In the genomic region with DNA sequence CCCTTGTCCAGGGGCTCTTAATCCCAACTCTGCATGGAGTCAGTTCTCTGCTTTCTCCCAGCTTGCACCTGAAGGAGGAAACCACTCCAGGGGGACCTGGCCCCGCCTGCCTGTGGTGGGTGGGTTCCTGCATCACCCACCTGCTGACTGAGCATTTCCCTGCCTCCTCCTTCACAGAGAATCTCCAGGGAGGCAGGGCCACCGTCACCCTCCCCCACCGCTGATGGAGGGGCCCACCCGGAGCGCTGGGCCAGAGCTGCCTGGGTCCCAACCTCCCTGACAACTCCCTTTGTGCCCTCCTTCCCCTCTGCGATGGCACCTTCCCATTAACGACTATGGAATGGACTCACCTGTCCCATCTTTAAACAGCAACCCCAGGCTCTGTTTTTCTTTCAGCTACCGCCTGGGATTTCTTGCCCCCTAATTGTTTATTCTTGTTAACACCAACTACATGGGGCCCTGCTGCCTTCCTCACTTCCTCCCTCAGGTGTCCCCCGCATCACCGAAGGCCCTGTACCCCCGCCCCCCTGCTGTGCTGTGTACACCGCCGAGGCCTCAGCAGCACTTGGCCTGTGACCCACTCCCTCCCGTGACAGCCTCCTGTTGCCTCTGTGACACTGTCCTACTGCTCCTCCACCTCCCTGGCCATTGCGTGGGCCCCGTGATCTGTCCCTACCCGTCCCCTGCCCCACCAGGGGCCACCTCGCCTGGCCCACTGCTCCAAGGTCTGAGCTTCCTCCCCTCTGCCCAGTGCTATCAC, we compare ENCODE assay signal across 8 cellular contexts. TPM values are rescaled to one million over a fixed set of nuclear protein-coding genes. Genes with fewer than 3 reads are reported as not detected.
DNase-seq lines count a peak whose midpoint lies in the region; ATAC-seq and TF ChIP-seq lines count a peak whose summit lies in the region.

No MANE protein-coding gene starts in this region.

- H3K9me3 ChIP-seq in sigmoid colon: no peaks in the 10 kb centered on the region

- peaks cover 10% of the 10 kb centered on the region; the same call in 1 of the 2 replicates for H4K20me1 ChIP-seq in GM23338 (replicated peaks; ENCODE audit: insufficient read depth)

- H3K27ac ChIP-seq in GM23338 (ENCODE audit: low read depth) (peak overlapping the region; percentile 55; the same call in 1 of the 2 replicates), sigmoid colon (peak overlapping the region in 3 of 4 donors; percentile 57 to 64 (median 59))

- H3K79me2 ChIP-seq in GM23338 (replicated peaks; ENCODE audit: insufficient read depth): peaks cover 12% of the 10 kb centered on the region

- H3K27me3 ChIP-seq in GM23338 (ENCODE audit: insufficient read depth): no peaks in the 10 kb centered on the region
- H3K27me3 ChIP-seq in sigmoid colon: no peaks in the 10 kb centered on the region

- no peak for TF ChIP-seq CTCF in GM23338 (conservative IDR thresholded peaks at IDR 0.05; ENCODE audit: low read depth in 2 of 2)
- TF ChIP-seq CTCF in fibroblast of pulmonary artery (IDR thresholded peaks at IDR 0.05; ENCODE audit: low read length, missing control alignments): no peak
- TF ChIP-seq CTCF in sigmoid colon (IDR thresholded peaks at IDR 0.05): no peak

- peak; percentile 40 for DNase-seq in GM23338 (ENCODE audit: low spot score)
- no peak for DNase-seq in fibroblast of pulmonary artery (ENCODE audit: low read depth)
- DNase-seq in sigmoid colon: no peak
- DNase-seq in HK-2 (ENCODE audit: unreplicated experiment): no peak
- DNase-seq in cerebellar nuclear complex (lab: John Stamatoyannopoulos, UW): no peak

- H3K4me3 ChIP-seq in GM23338 (peak overlapping the region; percentile 87), fibroblast of pulmonary artery (replicated peaks; ENCODE audit: low read depth, low read length) (peak overlapping the region; percentile 67), sigmoid colon (peak overlapping the region; percentile 38 to 57 (median 54))

- no peak for TF ChIP-seq EP300 in sigmoid colon (IDR thresholded peaks at IDR 0.05)

- peak overlapping the region; percentile 91 for H3K27ac Mint-ChIP-seq in GM23338

- peaks cover 15% of the 10 kb centered on the region for H3K4me1 Mint-ChIP-seq in GM23338

- no peaks in the 10 kb centered on the region for H3K9me2 ChIP-seq in GM23338 (ENCODE audit: insufficient read depth)

- peak overlapping the region; percentile 98 for H3K4me2 ChIP-seq in GM23338

- H3K4me3 Mint-ChIP-seq in GM23338: peak overlapping the region; percentile 85

- peaks cover 35% of the 10 kb centered on the region for H3K36me3 Mint-ChIP-seq in GM23338 (ENCODE audit: low read depth)

- 20 to 37% methylated on average over 18 of the region's 18 CpGs for WGBS in sigmoid colon, 2 donors

- peaks cover 17% of the 10 kb centered on the region for H3K27me3 Mint-ChIP-seq in GM23338 (ENCODE audit: insufficient read depth, low read depth, poor library complexity)

- H3F3A ChIP-seq in GM23338 (replicated peaks; ENCODE audit: low read depth): peaks cover 18% of the 10 kb centered on the region; the same call in 1 of the 2 replicates

- H3K9me3 Mint-ChIP-seq in GM23338: no peaks in the 10 kb centered on the region

- ATAC-seq in GM23338 (peak; percentile 4), GM18498 (IDR thresholded peaks at IDR 0.05; ENCODE audit: unreplicated experiment) (no peak), GM21723 (IDR thresholded peaks at IDR 0.05; ENCODE audit: unreplicated experiment) (no peak)

- H3K4me1 ChIP-seq in GM23338 (ENCODE audit: insufficient read depth) (peaks cover 11% of the 10 kb centered on the region; the same call in 1 of the 2 replicates), sigmoid colon (peaks cover 0 to 17% (median 16%) of the 10 kb centered on the region in 4 donors)

- intact Hi-C loops in sigmoid colon (cut with DNase I): loop anchor here (5.0 kb wide), 1 partner anchor 43 kb away; no protein-coding TSS in a partner anchor

- TF ChIP-seq POLR2A in sigmoid colon (IDR thresholded peaks at IDR 0.05): no peak

- H3K36me3 ChIP-seq in GM23338 (ENCODE audit: insufficient read depth) (no peaks in the 10 kb centered on the region), sigmoid colon (peaks cover 0 to under 1% (median 0%) of the 10 kb centered on the region in 4 donors)

- H2AFZ ChIP-seq in GM23338: peak overlapping the region; percentile 85; the same call in 1 of the 2 replicates

TF ChIP-seq in PFSK-1, 5 proteins besides CTCF, POLR2A, EP300 and RAD21:
- peak; percentile 6; the same call in 1 of the 2 replicates for TF ChIP-seq POLR2AphosphoS5 (IDR thresholded peaks at IDR 0.05; ENCODE audit: low read depth, low read length)
- TF ChIP-seq SIN3A (IDR thresholded peaks at IDR 0.05; ENCODE audit: borderline replicate concordance, insufficient read depth, low read length): no peak; the same call in 1 of the 2 replicates

RNA-seq across cellular contexts. Expression of gene TEDC2, which starts 0.8 kb away (rescaled TPM):
- 86.5 and 98.9 TPM in 2 replicates for total RNA-seq in GM23338 (2014; rRNA removed; shearing (Covaris generic))
- polyA plus RNA-seq in GM23338 (2016; fragmentation: Nextera tagmentation; extraction: Ambion mirVana) (50.2 and 50.6 TPM in 2 replicates), sigmoid colon (10 to 100 TPM in 1 of 3 donors, 1 to 10 TPM in 1, under 1 TPM in 1; 0.60 to 10.6 (median 2.3) TPM)
- 13.7 TPM for polyA plus RNA-seq in PFSK-1 (2012; ENCODE audit: insufficient read length, low read depth)
- 1 to 10 TPM in 1 of 4 donors, not detected in 3; 8.3 TPM for total RNA-seq in sigmoid colon

RNA-seq across cellular contexts. Expression of gene NTN3, which starts 12.0 kb away (rescaled TPM):
- 1.7 and 3.0 TPM in 2 replicates for total RNA-seq in GM23338 (2014; rRNA removed; shearing (Covaris generic))
- polyA plus RNA-seq in GM23338 (2016; fragmentation: Nextera tagmentation; extraction: Ambion mirVana) (0.10 TPM in 1 of 2 replicates, not detected in the other), sigmoid colon (under 1 TPM in 1 of 3 donors, not detected in 2; 0.13 TPM)
- not detected for polyA plus RNA-seq in PFSK-1 (2012; ENCODE audit: insufficient read length, low read depth)
- total RNA-seq in sigmoid colon: under 1 TPM in 1 of 4 donors, not detected in 3; 0.83 TPM

RNA-seq across cellular contexts. Expression of gene TBC1D24, which starts 15.9 kb away (rescaled TPM):
- 19.3 and 21.0 TPM in 2 replicates for total RNA-seq in GM23338 (2014; rRNA removed; shearing (Covaris generic))
- 5.4 and 6.1 TPM in 2 replicates for polyA plus RNA-seq in GM23338 (2016; fragmentation: Nextera tagmentation; extraction: Ambion mirVana)
- 10.8 TPM for polyA plus RNA-seq in PFSK-1 (2012; ENCODE audit: insufficient read length, low read depth)
- 10 to 100 TPM in 2 of 4 donors, 1 to 10 TPM in 2; 5.9 to 16.1 (median 10.5) TPM for total RNA-seq in sigmoid colon
- polyA plus RNA-seq in sigmoid colon: 1 to 10 TPM in 2 of 3 donors, under 1 TPM in 1; 0.60 to 6.5 (median 1.4) TPM

RNA-seq across cellular contexts. Expression of gene CCNF, which starts 29.8 kb away (rescaled TPM):
- 53.0 and 54.2 TPM in 2 replicates for total RNA-seq in GM23338 (2014; rRNA removed; shearing (Covaris generic))
- 21.2 and 24.5 TPM in 2 replicates for polyA plus RNA-seq in GM23338 (2016; fragmentation: Nextera tagmentation; extraction: Ambion mirVana)
- 12.7 TPM for polyA plus RNA-seq in PFSK-1 (2012; ENCODE audit: insufficient read length, low read depth)
- 1 to 10 TPM in 2 of 4 donors, under 1 TPM in 2; 0.71 to 1.9 (median 1.1) TPM for total RNA-seq in sigmoid colon
- 10 to 100 TPM in 1 of 3 donors, 1 to 10 TPM in 1, under 1 TPM in 1; 0.60 to 11.6 (median 1.2) TPM for polyA plus RNA-seq in sigmoid colon

RNA-seq across cellular contexts. Expression of gene ATP6V0C, which starts 54.7 kb away (rescaled TPM):
- 98.2 and 109 TPM in 2 replicates for total RNA-seq in GM23338 (2014; rRNA removed; shearing (Covaris generic))
- polyA plus RNA-seq in GM23338 (2016; fragmentation: Nextera tagmentation; extraction: Ambion mirVana) (154 and 162 TPM in 2 replicates), sigmoid colon (100 to 1,000 TPM in 1 of 3 donors, 10 to 100 TPM in 2; 79.3 to 233 (median 99.0) TPM)
- 315 TPM for polyA plus RNA-seq in PFSK-1 (2012; ENCODE audit: insufficient read length, low read depth)
- total RNA-seq in sigmoid colon: 10 to 100 TPM; 33.2 to 51.5 (median 42.5) TPM
